Comparison of ENCODE assay signal across 1 cellular context in genomic region chr15:31439328-31439727, GRCh38.
TF ChIP-seq lines count a peak whose summit lies in the region.

No MANE protein-coding gene starts in this region.

TF ChIP-seq in WTC11, 78 proteins besides CTCF, POLR2A, EP300 and RAD21 (continued from another document):
- TF ChIP-seq, protein P1, sequence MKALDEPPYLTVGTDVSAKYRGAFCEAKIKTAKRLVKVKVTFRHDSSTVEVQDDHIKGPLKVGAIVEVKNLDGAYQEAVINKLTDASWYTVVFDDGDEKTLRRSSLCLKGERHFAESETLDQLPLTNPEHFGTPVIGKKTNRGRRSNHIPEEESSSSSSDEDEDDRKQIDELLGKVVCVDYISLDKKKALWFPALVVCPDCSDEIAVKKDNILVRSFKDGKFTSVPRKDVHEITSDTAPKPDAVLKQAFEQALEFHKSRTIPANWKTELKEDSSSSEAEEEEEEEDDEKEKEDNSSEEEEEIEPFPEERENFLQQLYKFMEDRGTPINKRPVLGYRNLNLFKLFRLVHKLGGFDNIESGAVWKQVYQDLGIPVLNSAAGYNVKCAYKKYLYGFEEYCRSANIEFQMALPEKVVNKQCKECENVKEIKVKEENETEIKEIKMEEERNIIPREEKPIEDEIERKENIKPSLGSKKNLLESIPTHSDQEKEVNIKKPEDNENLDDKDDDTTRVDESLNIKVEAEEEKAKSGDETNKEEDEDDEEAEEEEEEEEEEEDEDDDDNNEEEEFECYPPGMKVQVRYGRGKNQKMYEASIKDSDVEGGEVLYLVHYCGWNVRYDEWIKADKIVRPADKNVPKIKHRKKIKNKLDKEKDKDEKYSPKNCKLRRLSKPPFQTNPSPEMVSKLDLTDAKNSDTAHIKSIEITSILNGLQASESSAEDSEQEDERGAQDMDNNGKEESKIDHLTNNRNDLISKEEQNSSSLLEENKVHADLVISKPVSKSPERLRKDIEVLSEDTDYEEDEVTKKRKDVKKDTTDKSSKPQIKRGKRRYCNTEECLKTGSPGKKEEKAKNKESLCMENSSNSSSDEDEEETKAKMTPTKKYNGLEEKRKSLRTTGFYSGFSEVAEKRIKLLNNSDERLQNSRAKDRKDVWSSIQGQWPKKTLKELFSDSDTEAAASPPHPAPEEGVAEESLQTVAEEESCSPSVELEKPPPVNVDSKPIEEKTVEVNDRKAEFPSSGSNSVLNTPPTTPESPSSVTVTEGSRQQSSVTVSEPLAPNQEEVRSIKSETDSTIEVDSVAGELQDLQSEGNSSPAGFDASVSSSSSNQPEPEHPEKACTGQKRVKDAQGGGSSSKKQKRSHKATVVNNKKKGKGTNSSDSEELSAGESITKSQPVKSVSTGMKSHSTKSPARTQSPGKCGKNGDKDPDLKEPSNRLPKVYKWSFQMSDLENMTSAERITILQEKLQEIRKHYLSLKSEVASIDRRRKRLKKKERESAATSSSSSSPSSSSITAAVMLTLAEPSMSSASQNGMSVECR (CRISPR knock-in tag; IDR thresholded peaks at IDR 0.05; ENCODE audit: borderline replicate concordance) = no peak
- no peak for TF ChIP-seq E2F1 (CRISPR knock-in tag; IDR thresholded peaks at IDR 0.05)
- no peak for TF ChIP-seq USF1 (CRISPR knock-in tag; IDR thresholded peaks at IDR 0.05)
- TF ChIP-seq, protein P2, sequence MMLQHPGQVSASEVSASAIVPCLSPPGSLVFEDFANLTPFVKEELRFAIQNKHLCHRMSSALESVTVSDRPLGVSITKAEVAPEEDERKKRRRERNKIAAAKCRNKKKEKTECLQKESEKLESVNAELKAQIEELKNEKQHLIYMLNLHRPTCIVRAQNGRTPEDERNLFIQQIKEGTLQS (CRISPR knock-in tag; conservative IDR thresholded peaks at IDR 0.05) = no peak
